In genomic region chr19:52569648-52570004, GRCh38 we compare ENCODE assay signal across 8 cellular contexts. TPM values are rescaled to one million over a fixed set of nuclear protein-coding genes. Genes with fewer than 3 reads are reported as not detected.
A peak's percentile ranks its signal among the peaks of the same experiment; 100 is the strongest.
DNase-seq lines count a peak whose midpoint lies in the region; ATAC-seq and TF ChIP-seq lines count a peak whose summit lies in the region.
"Not testable (repeated sequence)": the region's sequence is repeated elsewhere in the genome, so short reads cannot be mapped to it uniquely, and the experiment has no call there.

No MANE protein-coding gene starts in this region.

- POLR2A ChIA-PET in BJ (lab: Charles Lee); HCT116 (lab: Charles Lee); naive thymus-derived CD4-positive, alpha-beta T cell (lab: Charles Lee): not testable (repeated sequence)

- peak overlapping the region in 8 of 9 donors; percentile 92 to 98 (median 94) for H3K27ac Mint-ChIP-seq in naive thymus-derived CD4-positive, alpha-beta T cell
- H3K27ac Mint-ChIP-seq in stimulated activated naive B cell treated with anti-CD40 and anti-IgM and Interleukin-4, amounts not matched to agents 10 μg/mL and 1 μg/mL and 100 μg/mL, for 72 hours, result not testable (repeated sequence)

- not testable (repeated sequence) for TF ChIP-seq RAD21 in HCT116 (IDR thresholded peaks at IDR 0.05; ENCODE audit: low read depth)

- peak overlapping the region; percentile 88 to 99 (median 94) for H3K4me3 Mint-ChIP-seq in naive thymus-derived CD4-positive, alpha-beta T cell
- peak overlapping the region; percentile 92 to 93 for H3K4me3 Mint-ChIP-seq in stimulated activated naive B cell treated with anti-CD40 and anti-IgM and Interleukin-4, amounts not matched to agents 10 μg/mL and 1 μg/mL and 100 μg/mL, for 72 hours

- H3K36me3 ChIP-seq in BJ (ENCODE audit: control insufficient read depth, insufficient read depth, low read length); HCT116 (ENCODE audit: control insufficient read depth in 1 of 2, insufficient read depth in 2 of 2, low read length in 2 of 2): not testable (repeated sequence)
- H3K36me3 ChIP-seq in naive thymus-derived CD4-positive, alpha-beta T cell (ENCODE audit: control insufficient read depth in 2 of 3, insufficient read depth in 3 of 3, low read length in 3 of 3), result peaks cover 5 to 32% (median 10%) of the 10 kb centered on the region in 3 experiments

- peak overlapping the region; percentile 88 for H3K4me2 ChIP-seq in HCT116 (ENCODE audit: low read length)

- not testable (repeated sequence) for H2AFZ ChIP-seq in HCT116 (ENCODE audit: low read depth, low read length, poor library complexity, severe bottlenecking)

- not testable (repeated sequence) for H4K20me1 ChIP-seq in HCT116 (ENCODE audit: insufficient read depth)

- H3K9ac ChIP-seq in HCT116 (ENCODE audit: low read length), result not testable (repeated sequence)

- TF ChIP-seq POLR2A in HCT116 (IDR thresholded peaks at IDR 0.05; ENCODE audit: borderline replicate concordance, extremely low read depth, insufficient read depth, insufficient read length), result not testable (repeated sequence)

- not testable (repeated sequence) for H3K9me2 ChIP-seq in HCT116 (ENCODE audit: insufficient read depth)

- BruUV-seq in HCT116 (replicated peaks; lab: Mats Ljungman, UMichigan), result not testable (repeated sequence)

- CTCF ChIA-PET in BJ (lab: Yijun Ruan, JAX); HCT116 (lab: Charles Lee); naive thymus-derived CD4-positive, alpha-beta T cell (lab: Charles Lee): not testable (repeated sequence)

- not testable (repeated sequence) for H3K27ac ChIP-seq in HCT116 (ENCODE audit: low read depth, low read length)
- H3K27ac ChIP-seq in coronary artery, result peak overlapping the region; percentile 81 to 82
- peak overlapping the region; percentile 44 for H3K27ac ChIP-seq in naive thymus-derived CD4-positive, alpha-beta T cell (ENCODE audit: low read depth, low read length)

- H3K79me2 ChIP-seq in HCT116 (ENCODE audit: insufficient read depth, low read length), result not testable (repeated sequence)

- not testable (repeated sequence) for TF ChIP-seq CTCF in BJ (IDR thresholded peaks at IDR 0.05; ENCODE audit: insufficient read depth, low read depth, low read length); HCT116 (IDR thresholded peaks at IDR 0.05 in 2 of 3, conservative IDR thresholded peaks at IDR 0.05 in 1 of 3; ENCODE audit: borderline replicate concordance in 1 of 3, insufficient read depth in 1 of 3, low read depth in 2 of 3, low read length in 2 of 3); coronary artery (IDR thresholded peaks at IDR 0.05)

- peaks cover 20 to 70% (median 49%) of the 10 kb centered on the region in 5 donors for H3K36me3 Mint-ChIP-seq in naive thymus-derived CD4-positive, alpha-beta T cell
- H3K36me3 Mint-ChIP-seq in stimulated activated naive B cell treated with anti-CD40 and anti-IgM and Interleukin-4, amounts not matched to agents 10 μg/mL and 1 μg/mL and 100 μg/mL, for 72 hours, result peaks cover 39 to 49% of the 10 kb centered on the region in 2 donors

- not testable (repeated sequence) for DNase-seq in BJ (ENCODE audit: low read depth); HCT116 (ENCODE audit: low read depth, low spot score); stimulated activated naive B cell treated with anti-CD40 and anti-IgM and Interleukin-4, amounts not matched to agents 10 μg/mL and 1 μg/mL and 100 μg/mL, for 72 hours
- peak; percentile 83 for DNase-seq in NCI-H748 (lab: John Stamatoyannopoulos, UW; ENCODE audit: unreplicated experiment)
- peak; percentile 0 for DNase-seq in activated T-cell treated with anti-CD3 and anti-CD28 coated beads for 48 hours (ENCODE audit: low read depth)
- peak; percentile 75 for DNase-seq in coronary artery (ENCODE audit: low spot score)
- DNase-seq in iPS DF 19.7 (ENCODE audit: low read depth, low spot score), result peak; percentile 57
- peak in 1 of 9 donors; percentile 5 for DNase-seq in naive thymus-derived CD4-positive, alpha-beta T cell

- H3K27me3 ChIP-seq in BJ (ENCODE audit: control insufficient read depth, insufficient read depth, low read length); HCT116 (ENCODE audit: insufficient read depth, low read length); naive thymus-derived CD4-positive, alpha-beta T cell (ENCODE audit: control insufficient read depth in 2 of 2, insufficient read depth in 2 of 2, low read length in 2 of 2): not testable (repeated sequence)

- H3K27me3 Mint-ChIP-seq in naive thymus-derived CD4-positive, alpha-beta T cell; stimulated activated naive B cell treated with anti-CD40 and anti-IgM and Interleukin-4, amounts not matched to agents 10 μg/mL and 1 μg/mL and 100 μg/mL, for 72 hours: not testable (repeated sequence)

- intact Hi-C loops in HCT116 (cut with micrococcal nuclease), result not testable (repeated sequence)
- intact Hi-C loops in naive thymus-derived CD4-positive, alpha-beta T cell (cut with micrococcal nuclease), result loop anchor here (1.0 to 2.0 kb wide), 12 partner anchors 32 to 380 kb away; partner anchors contain the start of genes ZNF808 (in 2 of the 2), ZNF83 (in 2 of the 2), ZNF320 (in 1 of the 2) and ZNF528 (in 1 of the 2)

- RAD21 ChIA-PET in HCT116 (lab: Charles Lee; ENCODE audit: low non-redundant PET in 1 of 2, low total read pairs in 2 of 2, uncharacterized antibody in 2 of 2, unreplicated experiment in 2 of 2), result not testable (repeated sequence)

- H3K4me1 Mint-ChIP-seq in naive thymus-derived CD4-positive, alpha-beta T cell, result peaks cover 9 to 42% (median 37%) of the 10 kb centered on the region in 7 donors
- H3K4me1 Mint-ChIP-seq in stimulated activated naive B cell treated with anti-CD40 and anti-IgM and Interleukin-4, amounts not matched to agents 10 μg/mL and 1 μg/mL and 100 μg/mL, for 72 hours, result peaks cover 20 to 29% of the 10 kb centered on the region in 2 donors

- peaks cover 6 to 83% (median 44%) of the 10 kb centered on the region in 11 donors for H3K9me3 Mint-ChIP-seq in naive thymus-derived CD4-positive, alpha-beta T cell
- H3K9me3 Mint-ChIP-seq in stimulated activated naive B cell treated with anti-CD40 and anti-IgM and Interleukin-4, amounts not matched to agents 10 μg/mL and 1 μg/mL and 100 μg/mL, for 72 hours, result peaks cover 11 to 14% of the 10 kb centered on the region in 2 donors

- H3K4me1 ChIP-seq in HCT116 (ENCODE audit: control insufficient read depth in 1 of 2, insufficient read depth in 2 of 2, low read length in 2 of 2), result peaks cover 0 to 18% of the 10 kb centered on the region in 2 experiments; a peak in 2 of 4 replicates
- H3K4me1 ChIP-seq in naive thymus-derived CD4-positive, alpha-beta T cell (ENCODE audit: control insufficient read depth in 2 of 2, insufficient read depth in 2 of 2, low read length in 2 of 2), result peaks cover 10 to 13% of the 10 kb centered on the region in 2 donors

- peak overlapping the region; percentile 59 for H3K4me3 ChIP-seq in BJ (ENCODE audit: low read depth, low read length)
- H3K4me3 ChIP-seq in HCT116 (replicated peaks in 1 of 2; ENCODE audit: low read depth in 1 of 2, low read length in 2 of 2), result peak overlapping the region; percentile 67 to 69
- H3K4me3 ChIP-seq in coronary artery, result peak overlapping the region; percentile 78
- H3K4me3 ChIP-seq in naive thymus-derived CD4-positive, alpha-beta T cell (ENCODE audit: low read length), result peak overlapping the region; percentile 78

- ATAC-seq in HCT116, result not testable (repeated sequence)
- peak; percentile 0 for ATAC-seq in naive thymus-derived CD4-positive, alpha-beta T cell
- ATAC-seq in stimulated activated naive B cell treated with anti-CD40 and anti-IgM and Interleukin-4, amounts not matched to agents 10 μg/mL and 1 μg/mL and 100 μg/mL, for 72 hours (replicated peaks), result peak; percentile 25 to 29

- H3K9me3 ChIP-seq in HCT116 (ENCODE audit: control insufficient read depth in 1 of 2, insufficient read depth in 1 of 2, low read depth in 1 of 2, low read length in 2 of 2), result not testable (repeated sequence)
- peaks cover 0 to 34% (median 3%) of the 10 kb centered on the region in 3 experiments for H3K9me3 ChIP-seq in naive thymus-derived CD4-positive, alpha-beta T cell (ENCODE audit: control insufficient read depth in 2 of 3, low read length in 3 of 3)

RNA-seq across cellular contexts. Expression of gene ZNF701, which starts 0.5 kb away (rescaled TPM):
- 3.8 and 6.0 TPM in 2 replicates for polyA plus RNA-seq in BJ (2011; rRNA removed)
- polyA minus RNA-seq in BJ (2011; rRNA and poly(A)+ RNA removed), result 6.9 and 8.0 TPM in 2 replicates
- total RNA-seq in HCT116 (2021; ENCODE audit: unreplicated experiment), result 9.0 TPM
- 3.2 and 4.2 TPM in 2 replicates for polyA plus RNA-seq in HCT116 (2012)
- 10 to 100 TPM; 11.7 to 43.3 (median 28.3) TPM for total RNA-seq in naive thymus-derived CD4-positive, alpha-beta T cell
- 10 to 100 TPM; 12.3 to 20.7 TPM for polyA plus RNA-seq in naive thymus-derived CD4-positive, alpha-beta T cell

RNA-seq across cellular contexts. Expression of gene ZNF808, which starts 42.2 kb away (rescaled TPM):
- polyA plus RNA-seq in BJ (2011; rRNA removed), result 2.8 and 4.5 TPM in 2 replicates
- polyA minus RNA-seq in BJ (2011; rRNA and poly(A)+ RNA removed), result 7.6 and 8.7 TPM in 2 replicates
- 15.4 TPM for total RNA-seq in HCT116 (2021; ENCODE audit: unreplicated experiment)
- polyA plus RNA-seq in HCT116 (2012), result 2.6 and 4.4 TPM in 2 replicates
- 10 to 100 TPM; 17.7 to 52.4 (median 33.7) TPM for total RNA-seq in naive thymus-derived CD4-positive, alpha-beta T cell
- polyA plus RNA-seq in naive thymus-derived CD4-positive, alpha-beta T cell, result 10 to 100 TPM in 1 of 2 donors, 1 to 10 TPM in 1; 5.8 to 16.5 TPM
